Comparison of ENCODE assay signal across 32 cellular contexts in genomic region chr15:73746288-73746687, GRCh38. TPM values are rescaled to one million over a fixed set of nuclear protein-coding genes. Genes with fewer than 3 reads are reported as not detected.
"Had no signal": no experiment of that assay in that cellular context is flagged by ENCODE, and none has a peak within 500 bp of the region (broad histone marks: within the 10 kb centered on the region; RNA-seq: fewer than 3 reads in every experiment).

No MANE protein-coding gene starts in this region.

- ATAC-seq: activated T-helper 17 cell treated with anti-CD3 and anti-CD28 coated beads, Interleukin-2, amount 50 U/mL, for 72 hours; Panc1; Right ventricle myocardium inferior had no signal

- H3K4me2 ChIP-seq: KMS-11, SK-N-SH had no signal

- H3K36me3 ChIP-seq: breast epithelium, SJCRH30 had no signal

- H3K4me3 ChIP-seq: breast epithelium, SJCRH30 had no signal

- H3K4me1 Mint-ChIP-seq: activated CD4-positive, alpha-beta memory T cell treated with anti-CD3 and anti-CD28 coated beads, Interleukin-2, amount 10 ng/mL, durations not matched to agents 7 days and 5 days; activated CD4-positive, alpha-beta T cell treated with anti-CD3 and anti-CD28 coated beads, Interleukin-2, amount 10 ng/mL, durations not matched to agents 7 days and 5 days; activated naive CD4-positive, alpha-beta T cell treated with anti-CD3 and anti-CD28 coated beads, Interleukin-2, amount 10 ng/mL, durations not matched to agents 7 days and 5 days; activated naive CD8-positive, alpha-beta T cell treated with anti-CD3 and anti-CD28 coated beads for 36 hours; activated T-helper 17 cell treated with anti-CD3 and anti-CD28 coated beads, Interleukin-2, amount 50 U/mL, for 72 hours; central memory CD8-positive, alpha-beta T cell had no signal

- H3K9ac ChIP-seq: KMS-11, SK-N-SH had no signal

- H3K36me3 Mint-ChIP-seq: activated naive CD4-positive, alpha-beta T cell treated with anti-CD3 and anti-CD28 coated beads, Interleukin-2, amount 10 ng/mL, durations not matched to agents 7 days and 5 days; activated naive CD8-positive, alpha-beta T cell treated with anti-CD3 and anti-CD28 coated beads for 36 hours had no signal

- H3K27ac ChIP-seq: breast epithelium, KMS-11, SJCRH30, VCaP had no signal

- H3K9me3 ChIP-seq: breast epithelium, SJCRH30, SK-N-SH had no signal

- H3K4me3 Mint-ChIP-seq: activated CD4-positive, alpha-beta memory T cell treated with anti-CD3 and anti-CD28 coated beads, Interleukin-2, amount 10 ng/mL, durations not matched to agents 7 days and 5 days; activated CD4-positive, alpha-beta T cell treated with anti-CD3 and anti-CD28 coated beads, Interleukin-2, amount 10 ng/mL, durations not matched to agents 7 days and 5 days; activated naive CD4-positive, alpha-beta T cell treated with anti-CD3 and anti-CD28 coated beads, Interleukin-2, amount 10 ng/mL, durations not matched to agents 7 days and 5 days; activated naive CD8-positive, alpha-beta T cell treated with anti-CD3 and anti-CD28 coated beads for 36 hours; activated T-helper 17 cell treated with anti-CD3 and anti-CD28 coated beads, Interleukin-2, amount 50 U/mL, for 72 hours; central memory CD8-positive, alpha-beta T cell had no signal

- H3K27ac Mint-ChIP-seq: activated CD4-positive, alpha-beta memory T cell treated with anti-CD3 and anti-CD28 coated beads, Interleukin-2, amount 10 ng/mL, durations not matched to agents 7 days and 5 days; activated CD4-positive, alpha-beta T cell treated with anti-CD3 and anti-CD28 coated beads, Interleukin-2, amount 10 ng/mL, durations not matched to agents 7 days and 5 days; activated naive CD4-positive, alpha-beta T cell treated with anti-CD3 and anti-CD28 coated beads, Interleukin-2, amount 10 ng/mL, durations not matched to agents 7 days and 5 days; activated naive CD8-positive, alpha-beta T cell treated with anti-CD3 and anti-CD28 coated beads for 36 hours; activated T-helper 17 cell treated with anti-CD3 and anti-CD28 coated beads, Interleukin-2, amount 50 U/mL, for 72 hours had no signal

- H3K9me3 Mint-ChIP-seq: activated CD4-positive, alpha-beta memory T cell treated with anti-CD3 and anti-CD28 coated beads, Interleukin-2, amount 10 ng/mL, durations not matched to agents 7 days and 5 days; activated CD4-positive, alpha-beta T cell treated with anti-CD3 and anti-CD28 coated beads, Interleukin-2, amount 10 ng/mL, durations not matched to agents 7 days and 5 days; activated naive CD4-positive, alpha-beta T cell treated with anti-CD3 and anti-CD28 coated beads, Interleukin-2, amount 10 ng/mL, durations not matched to agents 7 days and 5 days; activated naive CD8-positive, alpha-beta T cell treated with anti-CD3 and anti-CD28 coated beads for 36 hours; activated T-helper 17 cell treated with anti-CD3 and anti-CD28 coated beads, Interleukin-2, amount 50 U/mL, for 72 hours; central memory CD8-positive, alpha-beta T cell had no signal

- DNase-seq: activated CD4-positive, alpha-beta memory T cell treated with anti-CD3 and anti-CD28 coated beads, Interleukin-2, amount 10 ng/mL, durations not matched to agents 7 days and 5 days; activated CD4-positive, alpha-beta T cell treated with anti-CD3 and anti-CD28 coated beads, Interleukin-2, amount 10 ng/mL, durations not matched to agents 7 days and 5 days; activated CD4-positive, CD25-positive, alpha-beta regulatory T cell; activated gamma-delta T cell treated with Interleukin-2 at 50 U/mL for 16 hours; activated naive CD4-positive, alpha-beta T cell treated with anti-CD3 and anti-CD28 coated beads, Interleukin-2, amount 10 ng/mL, durations not matched to agents 7 days and 5 days; activated naive CD8-positive, alpha-beta T cell treated with anti-CD3 and anti-CD28 coated beads for 36 hours; activated T-cell treated with anti-CD3 and anti-CD28 coated beads for 4 hours; activated T-cell treated with anti-CD3 and anti-CD28 coated beads, Interleukin-2, amount 50 U/mL, for 48 hours; anterior cingulate cortex; NCI-H1092; NCI-H1436; NCI-H1694 treated with DMSO at 0.1 percent for 48 hours; NCI-H2029 treated with DMSO at 0.1 percent for 48 hours; NCI-H446 treated with DMSO at 0.1 percent for 48 hours; NCI-H526; NCI-H774; NK-92 treated with Interleukin-12 subunit alpha and Interleukin-12 subunit beta, amount 100 ng/mL, for 24 hours; OCI-M1; RPMI8226; SJCRH30; SK-N-SH; T-helper 1 cell had no signal

RNA-seq across cellular contexts. Expression of gene INSYN1, which starts 6.9 kb away (rescaled TPM):
- total RNA-seq: activated CD4-positive, alpha-beta memory T cell treated with anti-CD3 and anti-CD28 coated beads, Interleukin-2, amount 10 ng/mL, durations not matched to agents 7 days and 5 days; activated CD4-positive, alpha-beta T cell treated with anti-CD3 and anti-CD28 coated beads, Interleukin-2, amount 10 ng/mL, durations not matched to agents 7 days and 5 days; activated CD8-positive, alpha-beta memory T cell treated with anti-CD3 and anti-CD28 coated beads for 36 hours; activated naive CD8-positive, alpha-beta T cell treated with anti-CD3 and anti-CD28 coated beads for 36 hours; activated T-helper 17 cell treated with anti-CD3 and anti-CD28 coated beads, Interleukin-2, amount 50 U/mL, for 72 hours; MCF 10A; SJCRH30; T-helper 2 cell treated with Interferon-gamma antibody and Interleukin-4, amounts not matched to agents 100 ng/mL and 5 ng/mL, for 36 hours had no signal
